In genomic region chr5:40932766-40933165, GRCh38 we compare ENCODE assay signal across 1 cellular context.
A peak's percentile ranks its signal among the peaks of the same experiment; 100 is the strongest.
TF ChIP-seq lines count a peak whose summit lies in the region.

No MANE protein-coding gene starts in this region.

TF ChIP-seq in H1, 55 proteins besides CTCF, POLR2A, EP300 and RAD21:
- no peak for TF ChIP-seq SIX5 (IDR thresholded peaks at IDR 0.05; ENCODE audit: low read depth, low read length)
- TF ChIP-seq BRCA1 (IDR thresholded peaks at IDR 0.05; ENCODE audit: low read depth, low read length) = no peak
- 0 out of 2 replicates have a peak, but pooled peaks have one; percentile 19 for TF ChIP-seq TCF12 (IDR thresholded peaks at IDR 0.05; ENCODE audit: low read depth, low read length)
